In the genomic region with DNA sequence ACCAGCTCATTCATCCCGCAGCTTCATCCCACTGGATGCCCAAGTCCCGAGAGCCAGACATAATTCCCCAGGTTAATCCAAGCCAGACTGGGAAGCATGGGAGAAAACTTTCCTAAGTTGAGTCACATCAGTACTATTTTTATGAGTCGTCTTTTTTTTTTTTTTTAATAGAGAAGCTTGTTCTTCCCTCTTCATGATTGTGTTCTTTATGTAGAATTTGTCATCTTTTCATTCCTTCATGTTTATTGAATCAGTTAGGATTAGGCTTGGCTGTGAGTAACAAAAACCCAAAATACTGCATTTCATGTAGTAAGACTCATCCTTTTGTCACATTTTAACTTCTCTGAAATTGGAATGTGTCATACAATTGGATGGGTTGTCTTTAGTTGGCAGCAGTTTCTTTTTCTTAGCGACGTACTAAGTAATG, we compare ENCODE assay signal across 14 cellular contexts. TPM values are rescaled to one million over a fixed set of nuclear protein-coding genes. Genes with fewer than 3 reads are reported as not detected.
A peak's percentile ranks its signal among the peaks of the same experiment; 100 is the strongest.
DNase-seq lines count a peak whose midpoint lies in the region; ATAC-seq and TF ChIP-seq lines count a peak whose summit lies in the region.
"Had no signal": no experiment of that assay in that cellular context is flagged by ENCODE, and none has a peak within 500 bp of the region (broad histone marks: within the 10 kb centered on the region; RNA-seq: fewer than 3 reads in every experiment).

No MANE protein-coding gene starts in this region.

- H3K4me1 Mint-ChIP-seq in chondrocyte (ENCODE audit: low read depth) (peaks cover 33% of the 10 kb centered on the region), osteocyte (ENCODE audit: unreplicated experiment) (peaks cover 21% of the 10 kb centered on the region)

- TF ChIP-seq CTCF in chondrocyte (IDR thresholded peaks at IDR 0.05) = no peak
- no peak for TF ChIP-seq CTCF in osteocyte (IDR thresholded peaks at IDR 0.05)

- H3K27ac Mint-ChIP-seq in chondrocyte (ENCODE audit: unreplicated experiment) = peak overlapping the region; percentile 13
- H3K27ac Mint-ChIP-seq in osteocyte (ENCODE audit: unreplicated experiment) = peak overlapping the region; percentile 23
- H3K27ac Mint-ChIP-seq: activated naive CD4-positive, alpha-beta T cell treated with anti-CD3 and anti-CD28 coated beads, Interleukin-2, amount 10 ng/mL, durations not matched to agents 7 days and 5 days; CD4-positive, alpha-beta T cell had no signal

- H3K27me3 Mint-ChIP-seq in chondrocyte (ENCODE audit: low read depth) (no peaks in the 10 kb centered on the region), osteocyte (ENCODE audit: unreplicated experiment) (no peaks in the 10 kb centered on the region)
- H3K27me3 Mint-ChIP-seq: CD4-positive, alpha-beta T cell had no signal

- no peaks in the 10 kb centered on the region for H3K9me3 Mint-ChIP-seq in chondrocyte (ENCODE audit: low read depth)
- no peaks in the 10 kb centered on the region for H3K9me3 Mint-ChIP-seq in osteocyte (ENCODE audit: unreplicated experiment)
- H3K9me3 Mint-ChIP-seq: activated naive CD4-positive, alpha-beta T cell treated with anti-CD3 and anti-CD28 coated beads, Interleukin-2, amount 10 ng/mL, durations not matched to agents 7 days and 5 days; CD4-positive, alpha-beta T cell had no signal

- ATAC-seq in HG02970 (IDR thresholded peaks at IDR 0.05; ENCODE audit: low FRiP score, unreplicated experiment) = no peak

- H3K36me3 Mint-ChIP-seq in chondrocyte (ENCODE audit: low read depth) (peaks cover 10% of the 10 kb centered on the region), osteocyte (ENCODE audit: unreplicated experiment) (peaks cover 23% of the 10 kb centered on the region)

- in situ Hi-C loops in Caki2 (cut with HindIII; ENCODE audit: low pct_unique_long_range_greater_than_20kb, low sequenced_read_pairs) = no loop called here

- DNase-seq in Caki2 (ENCODE audit: low read depth) = peak; percentile 60
- DNase-seq in LoVo (ENCODE audit: low spot score) = peak; percentile 20
- DNase-seq in chondrocyte (ENCODE audit: low spot score) = no peak
- no peak for DNase-seq in osteocyte (ENCODE audit: extremely low spot score, unreplicated experiment)
- DNase-seq in DMS53 treated with DMSO at 0.1 percent for 48 hours (lab: John Stamatoyannopoulos, UW; ENCODE audit: unreplicated experiment) = no peak
- no peak for DNase-seq in MV-4-11 (lab: John Stamatoyannopoulos, UW)
- DNase-seq in DMS79 (lab: John Stamatoyannopoulos, UW) = no peak
- DNase-seq: activated naive CD4-positive, alpha-beta T cell treated with anti-CD3 and anti-CD28 coated beads, Interleukin-2, amount 10 ng/mL, durations not matched to agents 7 days and 5 days; CD4-positive, alpha-beta T cell; NCI-H1092 treated with DMSO at 0.1 percent for 48 hours; NCI-H2227 treated with DMSO at 0.1 percent for 48 hours; stimulated activated CD4-positive, alpha-beta T cell treated with anti-CD3 and anti-CD28 coated beads, Interleukin-15, amount 100 ng/mL, for 24 hours; thyroid gland had no signal

- H3K4me3 Mint-ChIP-seq in chondrocyte (ENCODE audit: unreplicated experiment) = no peak overlapping the region
- H3K4me3 Mint-ChIP-seq in osteocyte (ENCODE audit: unreplicated experiment) = no peak overlapping the region
- H3K4me3 Mint-ChIP-seq: activated naive CD4-positive, alpha-beta T cell treated with anti-CD3 and anti-CD28 coated beads, Interleukin-2, amount 10 ng/mL, durations not matched to agents 7 days and 5 days; CD4-positive, alpha-beta T cell had no signal

RNA-seq across cellular contexts. Expression of a gene that starts 59.1 kb away (rescaled TPM):
- total RNA-seq in Caki2 (2014; rRNA removed; shearing (Covaris generic); ENCODE audit: low replicate concordance) = 3.4 and 3.5 TPM in 2 replicates
- total RNA-seq in chondrocyte (18.1 to 20.5 TPM (median 20.3 TPM) in 3 replicates), osteocyte (15.5 and 17.4 TPM in 2 replicates)

Comparison
In these comparisons a context has a peak if more than half of its experiments do, and no peak if none do; other contexts are left out.
1. DNase-seq: peak in Caki2 (single experiment) and LoVo (single experiment); none in chondrocyte (single experiment), osteocyte (single experiment), DMS53 treated with DMSO at 0.1 percent for 48 hours (single experiment), MV-4-11 (single experiment) and DMS79 (single experiment).